In genomic region chr3:156769661-156770654, GRCh38 we compare ENCODE assay signal across 26 cellular contexts. TPM values are rescaled to one million over a fixed set of nuclear protein-coding genes. Genes with fewer than 3 reads are reported as not detected.
DNase-seq lines count a peak whose midpoint lies in the region; TF ChIP-seq lines count a peak whose summit lies in the region.
"Had no signal": no experiment of that assay in that cellular context is flagged by ENCODE, and none has a peak within 500 bp of the region (broad histone marks: within the 10 kb centered on the region; RNA-seq: fewer than 3 reads in every experiment).

No MANE protein-coding gene starts in this region.

- H3K27me3 Mint-ChIP-seq in mesothelial cell of epicardium (ENCODE audit: low read depth), result no peaks in the 10 kb centered on the region
- H3K27me3 Mint-ChIP-seq: activated CD4-positive, alpha-beta T cell treated with anti-CD3 and anti-CD28 coated beads, Interleukin-2, amount 10 ng/mL, durations not matched to agents 7 days and 5 days had no signal

- H3K4me2 ChIP-seq in GM23248 (ENCODE audit: unreplicated experiment), result peak overlapping the region; percentile 46
- H3K4me2 ChIP-seq: GM23338, smooth muscle cell had no signal

- H2AFZ ChIP-seq in GM23248, result peak overlapping the region; percentile 27; the same call in 1 of the 2 replicates
- H2AFZ ChIP-seq: GM23338 had no signal

- H3K9me3 ChIP-seq in GM23248 (ENCODE audit: low read depth) (no peaks in the 10 kb centered on the region), thyroid gland (no peaks in the 10 kb centered on the region), SJCRH30 (replicated peaks) (no peaks in the 10 kb centered on the region)
- H3K9me3 ChIP-seq: Caco-2, tibial nerve had no signal

- no peaks in the 10 kb centered on the region for H3K79me2 ChIP-seq in GM23248 (ENCODE audit: insufficient read depth)

- peak overlapping the region; percentile 9 for H3K27ac Mint-ChIP-seq in mesothelial cell of epicardium
- H3K27ac Mint-ChIP-seq: activated CD4-positive, alpha-beta T cell treated with anti-CD3 and anti-CD28 coated beads, Interleukin-2, amount 10 ng/mL, durations not matched to agents 7 days and 5 days; GM23338; natural killer cell treated with Interleukin-12 subunit alpha and Interleukin-12 subunit beta and Interleukin-15 and Interleukin-18, amount 100 ng/mL, for 72 hours; T-helper 2 cell treated with Interferon-gamma antibody and Interleukin-4, amounts not matched to agents 5 μg/mL and 100 μg/mL, for 36 hours had no signal

- DNase-seq in AG10803 (ENCODE audit: low read depth) (peak; percentile 85), GM23248 (peak; percentile 59), astrocyte of the hippocampus (ENCODE audit: low read depth, low spot score) (peak; percentile 61), mesothelial cell of epicardium (ENCODE audit: low spot score in 2 of 2, unreplicated experiment in 2 of 2) (no peak), foreskin melanocyte (no peak), thyroid gland (no peak), SJCRH30 (no peak), cerebellar cortex (ENCODE audit: low spot score) (no peak)
- DNase-seq: ACHN; activated CD4-positive, alpha-beta T cell treated with anti-CD3 and anti-CD28 coated beads, Interleukin-2, amount 10 ng/mL, durations not matched to agents 7 days and 5 days; activated naive CD4-positive, alpha-beta T cell treated with anti-CD3 and anti-CD28 coated beads, Interleukin-2, amount 50 U/mL, for 16 hours; anterior cingulate cortex; Caco-2; caudate nucleus; DMS79 treated with DMSO at 0.1 percent for 48 hours; head of caudate nucleus; kidney; NCI-H1694 treated with DMSO at 0.1 percent for 48 hours; stimulated activated CD4-positive, alpha-beta T cell treated with anti-CD3 and anti-CD28 coated beads, Interleukin-1b, Interleukin-23, amount 100 ng/mL, for 48 hours had no signal

- peaks cover 43% of the 10 kb centered on the region for H3K4me1 ChIP-seq in GM23248 (ENCODE audit: insufficient read depth)
- H3K4me1 ChIP-seq in thyroid gland, result peaks cover 2 to 5% of the 10 kb centered on the region in 2 donors
- H3K4me1 ChIP-seq in SJCRH30, result no peaks in the 10 kb centered on the region
- H3K4me1 ChIP-seq: Caco-2 had no signal

- WGBS in GM23248 (ENCODE audit: low coverage in 1 of 2, low lambda C conversion rate in 2 of 2, missing lambda C conversion rate in 2 of 2), 2 experiments, result 63 to 64% methylated on average over 3 of the region's 3 CpGs
- 79 to 80% methylated on average over 3 of the region's 3 CpGs for WGBS in thyroid gland, 2 donors

- H3K36me3 ChIP-seq in GM23248 (ENCODE audit: low read depth), result no peaks in the 10 kb centered on the region
- no peaks in the 10 kb centered on the region for H3K36me3 ChIP-seq in thyroid gland
- no peaks in the 10 kb centered on the region for H3K36me3 ChIP-seq in SJCRH30
- H3K36me3 ChIP-seq: tibial nerve had no signal

- no peak overlapping the region for H3K4me3 ChIP-seq in AG10803 (ENCODE audit: low read length)
- no peak overlapping the region; the same call in 1 of the 2 replicates for H3K4me3 ChIP-seq in GM23248
- H3K4me3 ChIP-seq in thyroid gland (replicated peaks in 1 of 3), result no peak overlapping the region
- H3K4me3 ChIP-seq in SJCRH30, result no peak overlapping the region
- H3K4me3 ChIP-seq: GM23338, smooth muscle cell, tibial nerve had no signal

- H3F3A ChIP-seq in GM23248 (ENCODE audit: insufficient read depth), result peaks cover 39% of the 10 kb centered on the region

- H3K27me3 ChIP-seq in GM23248 (replicated peaks; ENCODE audit: insufficient read depth), result no peaks in the 10 kb centered on the region
- no peaks in the 10 kb centered on the region for H3K27me3 ChIP-seq in thyroid gland
- H3K27me3 ChIP-seq in SJCRH30, result no peaks in the 10 kb centered on the region
- H3K27me3 ChIP-seq: tibial nerve had no signal

- H4K20me1 ChIP-seq in GM23248 (ENCODE audit: insufficient read depth), result no peaks in the 10 kb centered on the region

- no peak for TF ChIP-seq POLR2A in thyroid gland (IDR thresholded peaks at IDR 0.05)

- TF ChIP-seq CTCF in AG10803 (conservative IDR thresholded peaks at IDR 0.05; ENCODE audit: low read length) (no peak), mesothelial cell of epicardium (IDR thresholded peaks at IDR 0.05; ENCODE audit: unreplicated experiment) (no peak), thyroid gland (IDR thresholded peaks at IDR 0.05) (no peak)

- H3K9me3 Mint-ChIP-seq in mesothelial cell of epicardium, result no peaks in the 10 kb centered on the region
- H3K9me3 Mint-ChIP-seq: activated CD4-positive, alpha-beta T cell treated with anti-CD3 and anti-CD28 coated beads, Interleukin-2, amount 10 ng/mL, durations not matched to agents 7 days and 5 days; GM23338; natural killer cell treated with Interleukin-12 subunit alpha and Interleukin-12 subunit beta and Interleukin-15 and Interleukin-18, amount 100 ng/mL, for 72 hours; T-helper 2 cell treated with Interferon-gamma antibody and Interleukin-4, amounts not matched to agents 5 μg/mL and 100 μg/mL, for 36 hours had no signal

- H3K9ac ChIP-seq in GM23248, result no peak overlapping the region

- H3K36me3 Mint-ChIP-seq in mesothelial cell of epicardium, result no peaks in the 10 kb centered on the region

- no peak overlapping the region for H3K4me3 Mint-ChIP-seq in mesothelial cell of epicardium
- H3K4me3 Mint-ChIP-seq: activated CD4-positive, alpha-beta T cell treated with anti-CD3 and anti-CD28 coated beads, Interleukin-2, amount 10 ng/mL, durations not matched to agents 7 days and 5 days; GM23338; natural killer cell treated with Interleukin-12 subunit alpha and Interleukin-12 subunit beta and Interleukin-15 and Interleukin-18, amount 100 ng/mL, for 72 hours; T-helper 2 cell treated with Interferon-gamma antibody and Interleukin-4, amounts not matched to agents 5 μg/mL and 100 μg/mL, for 36 hours had no signal

- peaks cover 30% of the 10 kb centered on the region for H3K4me1 Mint-ChIP-seq in mesothelial cell of epicardium
- H3K4me1 Mint-ChIP-seq: activated CD4-positive, alpha-beta T cell treated with anti-CD3 and anti-CD28 coated beads, Interleukin-2, amount 10 ng/mL, durations not matched to agents 7 days and 5 days; GM23338 had no signal

- no peaks in the 10 kb centered on the region; the same call in 1 of the 2 replicates for H3K9me2 ChIP-seq in GM23248 (ENCODE audit: insufficient read depth)

- intact Hi-C loops in thyroid gland (cut with DNase I), result no loop called here

- peak overlapping the region; percentile 62 for H3K27ac ChIP-seq in GM23248
- H3K27ac ChIP-seq in thyroid gland, result no peak overlapping the region
- H3K27ac ChIP-seq in SJCRH30, result no peak overlapping the region
- H3K27ac ChIP-seq: C4-2B, tibial nerve, VCaP had no signal

- in situ Hi-C loops in GM23248 (cut with MboI), result no loop called here

RNA-seq across cellular contexts. Expression of gene LEKR1, which starts 56.2 kb away (rescaled TPM):
- 0.32 TPM in 1 of 2 replicates, not detected in the other for total RNA-seq in GM23248 (2014; rRNA removed; shearing (Covaris generic))
- polyA plus RNA-seq in GM23248 (2016; fragmentation: Nextera tagmentation; extraction: Ambion mirVana), result 0.43 and 1.3 TPM in 2 replicates
- total RNA-seq in mesothelial cell of epicardium (3.3 to 6.5 TPM (median 3.4 TPM) in 3 replicates), thyroid gland (1 to 10 TPM; 6.3 to 7.5 (median 6.8) TPM)
- 0.61 and 0.91 TPM in 2 replicates for total RNA-seq in SJCRH30 (2014; rRNA removed; shearing (Covaris generic))
- total RNA-seq: GM23338 had no signal
- polyA plus RNA-seq: GM23338 had no signal

Comparison
In these comparisons a context has a peak if more than half of its experiments do, and no peak if none do; other contexts are left out.
1. DNase-seq: peak in AG10803 (single experiment), GM23248 (single experiment) and astrocyte of the hippocampus (single experiment); none in mesothelial cell of epicardium (0 of 2), foreskin melanocyte (single experiment), thyroid gland (0 of 2), SJCRH30 (0 of 2) and cerebellar cortex (single experiment).